ENCODE assay signal across 18 cellular contexts in the genomic region with DNA sequence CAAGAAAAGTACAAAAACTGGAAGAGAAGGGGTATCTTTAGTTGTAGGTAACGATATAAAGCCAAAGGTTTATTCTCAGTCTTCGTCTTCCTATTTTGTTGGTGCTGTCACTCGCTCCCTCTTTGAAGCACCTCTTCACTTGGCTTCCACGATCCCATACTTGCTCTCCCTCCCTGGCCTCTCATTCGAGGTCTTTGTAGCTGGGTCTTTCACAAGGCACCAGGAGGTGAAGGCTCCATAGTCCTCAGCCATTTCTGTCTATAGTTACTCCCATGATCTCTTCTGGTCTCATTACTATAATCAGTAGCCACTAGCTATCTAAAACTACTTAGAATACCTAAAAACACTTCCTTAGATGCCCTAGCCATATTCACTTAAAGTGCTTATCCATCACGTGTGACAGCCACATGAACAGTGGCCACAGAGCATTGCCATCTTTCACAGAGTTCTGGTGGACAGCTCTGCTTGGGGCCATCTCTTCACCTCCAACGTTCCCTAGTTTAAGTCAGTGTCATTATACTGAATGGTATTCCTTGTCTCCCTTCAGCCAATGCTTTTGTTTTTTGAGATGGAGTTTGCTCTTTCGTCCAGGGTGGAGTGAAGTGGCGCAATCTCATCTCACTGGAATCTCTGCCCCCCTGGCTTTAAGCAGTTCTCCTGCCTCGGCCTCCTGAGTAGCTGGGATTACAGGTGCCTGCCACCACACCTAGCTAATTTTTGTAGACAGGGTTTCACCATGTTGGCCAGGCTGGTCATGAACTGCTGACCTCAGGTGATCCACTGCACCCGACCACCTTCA. TPM values are rescaled to one million over a fixed set of nuclear protein-coding genes. Genes with fewer than 3 reads are reported as not detected.
DNase-seq lines count a peak whose midpoint lies in the region; ATAC-seq, FAIRE-seq and TF ChIP-seq lines count a peak whose summit lies in the region.
"Had no signal": no experiment of that assay in that cellular context is flagged by ENCODE, and none has a peak within 500 bp of the region (broad histone marks: within the 10 kb centered on the region; RNA-seq: fewer than 3 reads in every experiment).

No MANE protein-coding gene starts in this region.

- peak overlapping the region; percentile 3 to 24 for H3K27ac Mint-ChIP-seq in natural killer cell
- peak overlapping the region in 1 of 2 donors; percentile 1 for H3K27ac Mint-ChIP-seq in natural killer cell treated with Interleukin-12 subunit alpha and Interleukin-12 subunit beta and Interleukin-15 and Interleukin-18, amount 100 ng/mL, for 72 hours

- H3K27ac ChIP-seq in RWPE2 (ENCODE audit: poor library complexity, severe bottlenecking), result peak overlapping the region; percentile 58
- peak overlapping the region; percentile 29 for H3K27ac ChIP-seq in HepG2 (ENCODE audit: extremely low read length, insufficient read depth, low read length)
- no peak overlapping the region for H3K27ac ChIP-seq in SJCRH30
- H3K27ac ChIP-seq: upper lobe of right lung had no signal

- BruUV-seq in HepG2 (replicated peaks; lab: Mats Ljungman, UMichigan), result no TSS peak

- H3K79me2 ChIP-seq in HepG2 (ENCODE audit: insufficient read depth, low read length), result no peaks in the 10 kb centered on the region

- WGBS in HepG2 (ENCODE audit: low lambda C conversion rate), result 86% methylated on average over 11 of the region's 11 CpGs

- H4K20me1 ChIP-seq in HepG2 (ENCODE audit: insufficient read depth, low read length), result no peaks in the 10 kb centered on the region

- in situ Hi-C loops in HepG2 (cut with HindIII; ENCODE audit: extremely low pct_ligation_motif_present, low pct_unique_long_range_greater_than_20kb), result no loop called here

- no peak for TF ChIP-seq POLR2A in HepG2 (IDR thresholded peaks at IDR 0.05; ENCODE audit: insufficient read depth in 1 of 2, low read depth in 2 of 2, low read length in 2 of 2)

- no peak for DNase-seq in natural killer cell
- DNase-seq in natural killer cell treated with Interleukin-12 subunit alpha and Interleukin-12 subunit beta and Interleukin-15 and Interleukin-18, amount 100 ng/mL, for 72 hours (ENCODE audit: low spot score), result no peak
- DNase-seq in RWPE2 (ENCODE audit: low spot score), result no peak
- DNase-seq in HepG2 (ENCODE audit: low spot score), result peak; percentile 40
- DNase-seq in globus pallidus (ENCODE audit: low spot score), result no peak
- DNase-seq in SJCRH30, result no peak
- no peak for DNase-seq in CD1c-positive myeloid dendritic cell (ENCODE audit: extremely low spot score)
- DNase-seq: activated CD4-positive, CD25-positive, alpha-beta regulatory T cell; amygdala; GDM1; hypothalamus; kidney; stimulated activated CD4-positive, alpha-beta T cell treated with anti-CD3 and anti-CD28 coated beads, Interleukin-12 subunit alpha, Interleukin-12 subunit beta, amount 100 ng/mL, for 4 hours; upper lobe of right lung had no signal

- H3K9me3 Mint-ChIP-seq in natural killer cell, result no peaks in the 10 kb centered on the region
- H3K9me3 Mint-ChIP-seq in natural killer cell treated with Interleukin-12 subunit alpha and Interleukin-12 subunit beta and Interleukin-15 and Interleukin-18, amount 100 ng/mL, for 72 hours, result no peaks in the 10 kb centered on the region

- FAIRE-seq in HepG2 (lab: Jason Lieb, UNC), result peak; percentile 40
- FAIRE-seq: D721Med, endometrium, GM12878, K562, kidney had no signal

- H3K9ac ChIP-seq in HepG2 (ENCODE audit: insufficient read depth, low read depth, low read length), result no peak overlapping the region

- H3K36me3 ChIP-seq in RWPE2 (ENCODE audit: low read depth), result peaks cover 100% of the 10 kb centered on the region
- H3K36me3 ChIP-seq in HepG2 (replicated peaks in 1 of 2; ENCODE audit: control insufficient read depth in 1 of 2, insufficient read depth in 2 of 2, low read length in 2 of 2), result peaks cover 41 to 95% of the 10 kb centered on the region in 2 experiments
- peaks cover 94% of the 10 kb centered on the region for H3K36me3 ChIP-seq in SJCRH30

- no peak overlapping the region for H2AFZ ChIP-seq in HepG2 (ENCODE audit: low read length)

- H3K4me3 Mint-ChIP-seq in natural killer cell, result no peak overlapping the region
- H3K4me3 Mint-ChIP-seq in natural killer cell treated with Interleukin-12 subunit alpha and Interleukin-12 subunit beta and Interleukin-15 and Interleukin-18, amount 100 ng/mL, for 72 hours, result no peak overlapping the region

- no peaks in the 10 kb centered on the region for H3K9me3 ChIP-seq in RWPE2 (ENCODE audit: severe bottlenecking)
- H3K9me3 ChIP-seq in HepG2 (ENCODE audit: low read length), result no peaks in the 10 kb centered on the region
- H3K9me3 ChIP-seq in SJCRH30 (replicated peaks), result no peaks in the 10 kb centered on the region
- H3K9me3 ChIP-seq: upper lobe of right lung had no signal

- intact Hi-C loops in natural killer cell (cut with micrococcal nuclease) (no loop called here), HepG2 (cut with micrococcal nuclease; ENCODE audit: unreplicated experiment) (no loop called here)

- ATAC-seq in natural killer cell (no peak), RWPE2 (ENCODE audit: low read depth) (no peak), HepG2 (peak; percentile 49)
- no peak for ATAC-seq in natural killer cell treated with Interleukin-12 subunit alpha and Interleukin-12 subunit beta and Interleukin-15 and Interleukin-18, amount 100 ng/mL, for 72 hours
- ATAC-seq: upper lobe of right lung had no signal

- peaks cover 27% of the 10 kb centered on the region for H3K4me1 ChIP-seq in RWPE2 (ENCODE audit: insufficient read depth, poor library complexity, severe bottlenecking)
- peaks cover 32% of the 10 kb centered on the region for H3K4me1 ChIP-seq in HepG2 (ENCODE audit: insufficient read depth, low read length)
- no peaks in the 10 kb centered on the region for H3K4me1 ChIP-seq in SJCRH30
- H3K4me1 ChIP-seq: upper lobe of right lung had no signal

- no peak for TF ChIP-seq RAD21 in HepG2 (CRISPR knock-in tag; IDR thresholded peaks at IDR 0.05)

- no peak for TF ChIP-seq CTCF in natural killer cell (IDR thresholded peaks at IDR 0.05)
- no peak for TF ChIP-seq CTCF in RWPE2 (IDR thresholded peaks at IDR 0.05; ENCODE audit: poor library complexity, severe bottlenecking)
- no peak for TF ChIP-seq CTCF in HepG2 (CRISPR knock-in tag; IDR thresholded peaks at IDR 0.05)

- no peak overlapping the region for H3K4me2 ChIP-seq in HepG2 (ENCODE audit: low read depth, low read length)

- no peaks in the 10 kb centered on the region for H3K4me1 Mint-ChIP-seq in natural killer cell
- H3K4me1 Mint-ChIP-seq in natural killer cell treated with Interleukin-12 subunit alpha and Interleukin-12 subunit beta and Interleukin-15 and Interleukin-18, amount 100 ng/mL, for 72 hours (ENCODE audit: low read depth in 2 of 2), result peaks cover 0 to 7% of the 10 kb centered on the region in 2 donors

- H3K27me3 ChIP-seq in RWPE2 (ENCODE audit: insufficient read depth, poor library complexity, severe bottlenecking), result no peaks in the 10 kb centered on the region
- H3K27me3 ChIP-seq in HepG2 (ENCODE audit: control insufficient read depth in 1 of 2, insufficient read depth in 2 of 2, low read length in 2 of 2), result no peaks in the 10 kb centered on the region
- no peaks in the 10 kb centered on the region for H3K27me3 ChIP-seq in SJCRH30
- H3K27me3 ChIP-seq: upper lobe of right lung had no signal

- H3K4me3 ChIP-seq in RWPE2 (ENCODE audit: severe bottlenecking) (no peak overlapping the region), HepG2 (replicated peaks in 1 of 3; ENCODE audit: insufficient read depth in 1 of 3, low read depth in 2 of 3, low read length in 3 of 3) (no peak overlapping the region), SJCRH30 (no peak overlapping the region)
- H3K4me3 ChIP-seq: GM12878, K562, upper lobe of right lung had no signal

- POLR2A ChIA-PET in HepG2 (lab: Yijun Ruan, JAX), result no interaction called here

- peaks cover 37% of the 10 kb centered on the region for H3K36me3 Mint-ChIP-seq in natural killer cell
- H3K36me3 Mint-ChIP-seq in natural killer cell treated with Interleukin-12 subunit alpha and Interleukin-12 subunit beta and Interleukin-15 and Interleukin-18, amount 100 ng/mL, for 72 hours, result peaks cover 37% of the 10 kb centered on the region

- H3K27me3 Mint-ChIP-seq in natural killer cell (ENCODE audit: low read depth in 2 of 2), result no peaks in the 10 kb centered on the region
- no peaks in the 10 kb centered on the region for H3K27me3 Mint-ChIP-seq in natural killer cell treated with Interleukin-12 subunit alpha and Interleukin-12 subunit beta and Interleukin-15 and Interleukin-18, amount 100 ng/mL, for 72 hours

- CTCF ChIA-PET in HepG2 (lab: Yijun Ruan, JAX; ENCODE audit: low intra/inter-chr PET ratio, low total read pairs), result no interaction called here

- TF ChIP-seq EP300 in HepG2 (IDR thresholded peaks at IDR 0.05; ENCODE audit: low read depth in 2 of 2, low read length in 2 of 2), result no peak
- TF ChIP-seq EP300 in HepG2 (CRISPR knock-in tag; IDR thresholded peaks at IDR 0.05; ENCODE audit: borderline replicate concordance), result no peak

RNA-seq across cellular contexts. Expression of a gene that starts 57.1 kb away (rescaled TPM):
- total RNA-seq in natural killer cell (100 to 1,000 TPM; 118 to 140 (median 123) TPM), HepG2 (2016; rRNA removed; fragmentation: Illumina TruSeq; extraction: Trizol) (79.2 and 85.5 TPM in 2 replicates)
- 100 to 1,000 TPM; 247 to 359 TPM for total RNA-seq in natural killer cell treated with Interleukin-12 subunit alpha and Interleukin-12 subunit beta and Interleukin-15 and Interleukin-18, amount 100 ng/mL, for 72 hours
- 16.6 and 18.3 TPM in 2 replicates for total RNA-seq in HepG2 (2016; cell fraction: cytosol; rRNA removed; fragmentation: Illumina TruSeq; extraction: Trizol; ENCODE audit: low read depth)
- 64.3 and 88.8 TPM in 2 replicates for total RNA-seq in HepG2 (2016; cell fraction: insoluble cytoplasmic fraction; rRNA removed; fragmentation: Illumina TruSeq; extraction: Trizol)
- total RNA-seq in HepG2 (2016; cell fraction: membrane; rRNA removed; fragmentation: Illumina TruSeq; extraction: Trizol), result 50.1 and 58.3 TPM in 2 replicates
- 162 and 186 TPM in 2 replicates for total RNA-seq in HepG2 (2016; cell fraction: nucleus; rRNA removed; fragmentation: Illumina TruSeq; extraction: Trizol)
- polyA plus RNA-seq in HepG2 (2011; rRNA removed), result 35.4 and 40.8 TPM in 2 replicates
- 19.8 and 24.8 TPM in 2 replicates for polyA plus RNA-seq in HepG2 (2011; cell fraction: cytosol; rRNA removed)
- 106 and 112 TPM in 2 replicates for polyA plus RNA-seq in HepG2 (2011; cell fraction: nucleus; rRNA removed)
- 95.4 and 109 TPM in 2 replicates for polyA plus RNA-seq in HepG2 (2012)
- polyA plus RNA-seq in HepG2 (2016; cell fraction: cytosol; fragmentation: Illumina TruSeq; extraction: Trizol; ENCODE audit: low read depth), result 7.7 and 8.0 TPM in 2 replicates
- polyA plus RNA-seq in HepG2 (2016; cell fraction: insoluble cytoplasmic fraction; fragmentation: Illumina TruSeq; extraction: Trizol; ENCODE audit: low read depth), result 52.2 and 68.9 TPM in 2 replicates
- 23.7 and 31.5 TPM in 2 replicates for polyA plus RNA-seq in HepG2 (2016; cell fraction: membrane; fragmentation: Illumina TruSeq; extraction: Trizol; ENCODE audit: low read depth)
- polyA plus RNA-seq in HepG2 (2016; cell fraction: nucleus; fragmentation: Illumina TruSeq; extraction: Trizol; ENCODE audit: insufficient read depth, low read depth), result 193 and 199 TPM in 2 replicates
- 88.2 and 101 TPM in 2 replicates for polyA minus RNA-seq in HepG2 (2011; rRNA and poly(A)+ RNA removed; ENCODE audit: low replicate concordance)
- polyA minus RNA-seq in HepG2 (2011; cell fraction: cytosol; rRNA and poly(A)+ RNA removed), result 63.9 and 75.1 TPM in 2 replicates
- 126 and 131 TPM in 2 replicates for polyA minus RNA-seq in HepG2 (2011; cell fraction: nucleus; rRNA and poly(A)+ RNA removed)
- total RNA-seq in SJCRH30 (2014; rRNA removed; shearing (Covaris generic)), result 164 and 166 TPM in 2 replicates
